In genomic region chr11:12183827-12184620, GRCh38 we compare ENCODE assay signal across 2 cellular contexts.
TF ChIP-seq lines count a peak whose summit lies in the region.

No MANE protein-coding gene starts in this region.

TF ChIP-seq in A549, 52 proteins besides CTCF, POLR2A, EP300 and RAD21 (continued from another document):
- TF ChIP-seq ZFP36 (IDR thresholded peaks at IDR 0.05; ENCODE audit: borderline replicate concordance, partially characterized antibody) (no peak), MAX (IDR thresholded peaks at IDR 0.05) (no peak), EHMT2 (IDR thresholded peaks at IDR 0.05; ENCODE audit: low read depth) (no peak), FOSB (CRISPR knock-in tag; IDR thresholded peaks at IDR 0.05) (no peak), MAFK (IDR thresholded peaks at IDR 0.05; ENCODE audit: partially characterized antibody) (no peak), POLR2AphosphoS2 (conservative IDR thresholded peaks at IDR 0.05; ENCODE audit: low read length) (no peak), KDM5A (IDR thresholded peaks at IDR 0.05) (no peak), HDAC2 (IDR thresholded peaks at IDR 0.05) (no peak), RCOR1 (IDR thresholded peaks at IDR 0.05; ENCODE audit: low read depth, low read length) (no peak), ATOH8 (CRISPR knock-in tag; IDR thresholded peaks at IDR 0.05; ENCODE audit: low read depth) (no peak)

TF ChIP-seq in HEK293, 187 proteins besides CTCF, POLR2A, EP300 and RAD21 (continued from another document):
- TF ChIP-seq PRDM4 (tag by site-specific recombination; IDR thresholded peaks at IDR 0.05): no peak
TF ChIP-seq in HEK293: peak in this region for 2.
